Comparison of ENCODE assay signal across 8 cellular contexts in genomic region chr3:160801386-160802118, GRCh38. TPM values are rescaled to one million over a fixed set of nuclear protein-coding genes. Genes with fewer than 3 reads are reported as not detected.
DNase-seq lines count a peak whose midpoint lies in the region; ATAC-seq, FAIRE-seq and TF ChIP-seq lines count a peak whose summit lies in the region.

No MANE protein-coding gene starts in this region.

- no peak for DNase-seq in GM12891 (ENCODE audit: insufficient read length, low spot score)
- DNase-seq in MV-4-11 (lab: John Stamatoyannopoulos, UW) = peak; percentile 98
- DNase-seq in cardiac fibroblast (ENCODE audit: low read depth in 2 of 2) = peak; percentile 47 to 87
- peak; percentile 33 for DNase-seq in myocyte (ENCODE audit: low read depth)
- DNase-seq in NCI-H2029 treated with DMSO at 0.1 percent for 48 hours (lab: John Stamatoyannopoulos, UW) = no peak
- DNase-seq in HTR-8/SVneo (ENCODE audit: insufficient read length, low spot score) = no peak

- FAIRE-seq in GM12891 (lab: Jason Lieb, UNC) (no peak), HTR-8/SVneo (lab: Jason Lieb, UNC) (no peak)

- TF ChIP-seq CTCF in cardiac fibroblast (IDR thresholded peaks at IDR 0.05; ENCODE audit: low read depth, low read length) = no peak

- ATAC-seq in GM21825 (IDR thresholded peaks at IDR 0.05; ENCODE audit: unreplicated experiment) (peak; percentile 67), SK-N-SH treated with all-trans-retinoic acid at 6 μM for 48 hours (no peak)

- TF ChIP-seq POLR2A in GM12891 (IDR thresholded peaks at IDR 0.05; ENCODE audit: low read depth, low read length) = no peak

- H3K4me3 ChIP-seq in cardiac fibroblast (replicated peaks in 1 of 2; ENCODE audit: low read depth in 2 of 2, low read length in 2 of 2) = peak overlapping the region in 1 of 2 donors; percentile 3

TF ChIP-seq in GM12891, 5 proteins besides CTCF, POLR2A, EP300 and RAD21:
- TF ChIP-seq POU2F2 (IDR thresholded peaks at IDR 0.05; ENCODE audit: low read depth, low read length) (0 out of 2 replicates have a peak, but pooled peaks have one; percentile 30), PAX5 (IDR thresholded peaks at IDR 0.05; ENCODE audit: insufficient read depth, low read length, severe bottlenecking) (no peak), TAF1 (IDR thresholded peaks at IDR 0.05; ENCODE audit: low read depth, low read length) (no peak), POLR2AphosphoS5 (IDR thresholded peaks at IDR 0.05; ENCODE audit: low read depth, low read length) (no peak), SPI1 (IDR thresholded peaks at IDR 0.05; ENCODE audit: low read depth, low read length) (no peak)

TF ChIP-seq in SK-N-SH treated with all-trans-retinoic acid at 6 μM for 48 hours, 23 proteins besides CTCF, POLR2A, EP300 and RAD21:
- TF ChIP-seq ISL1 (CRISPR knock-in tag; IDR thresholded peaks at IDR 0.05) (no peak), ARNTL (CRISPR knock-in tag; IDR thresholded peaks at IDR 0.05; ENCODE audit: borderline replicate concordance, low read depth) (no peak), ESRRG (CRISPR knock-in tag; IDR thresholded peaks at IDR 0.05) (no peak), RARB (CRISPR knock-in tag; IDR thresholded peaks at IDR 0.05) (no peak), ZFP3 (CRISPR knock-in tag; IDR thresholded peaks at IDR 0.05) (no peak), ZNF70 (CRISPR knock-in tag; IDR thresholded peaks at IDR 0.05) (no peak), ZC3H10 (CRISPR knock-in tag; IDR thresholded peaks at IDR 0.05) (no peak), ZFP30 (CRISPR knock-in tag; IDR thresholded peaks at IDR 0.05) (no peak), GLIS3 (CRISPR knock-in tag; IDR thresholded peaks at IDR 0.05) (no peak)
- TF ChIP-seq, protein P1, sequence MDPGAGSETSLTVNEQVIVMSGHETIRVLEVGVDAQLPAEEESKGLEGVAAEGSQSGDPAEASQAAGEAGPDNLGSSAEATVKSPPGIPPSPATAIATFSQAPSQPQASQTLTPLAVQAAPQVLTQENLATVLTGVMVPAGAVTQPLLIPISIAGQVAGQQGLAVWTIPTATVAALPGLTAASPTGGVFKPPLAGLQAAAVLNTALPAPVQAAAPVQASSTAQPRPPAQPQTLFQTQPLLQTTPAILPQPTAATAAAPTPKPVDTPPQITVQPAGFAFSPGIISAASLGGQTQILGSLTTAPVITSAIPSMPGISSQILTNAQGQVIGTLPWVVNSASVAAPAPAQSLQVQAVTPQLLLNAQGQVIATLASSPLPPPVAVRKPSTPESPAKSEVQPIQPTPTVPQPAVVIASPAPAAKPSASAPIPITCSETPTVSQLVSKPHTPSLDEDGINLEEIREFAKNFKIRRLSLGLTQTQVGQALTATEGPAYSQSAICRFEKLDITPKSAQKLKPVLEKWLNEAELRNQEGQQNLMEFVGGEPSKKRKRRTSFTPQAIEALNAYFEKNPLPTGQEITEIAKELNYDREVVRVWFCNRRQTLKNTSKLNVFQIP (CRISPR knock-in tag; IDR thresholded peaks at IDR 0.05; ENCODE audit: borderline replicate concordance, low read depth) = no peak

RNA-seq across cellular contexts. Expression of gene PPM1L, which starts 45.5 kb away (rescaled TPM):
- 0.19 TPM for polyA plus RNA-seq in GM12891 (2012; ENCODE audit: low read depth, missing spikeins)
- total RNA-seq in myocyte = 4.0 and 5.1 TPM in 2 replicates
- 0.30 TPM for polyA plus RNA-seq in myocyte (2012)

Comparison
In these comparisons a context has a peak if more than half of its experiments do, and no peak if none do; other contexts are left out.
1. DNase-seq: peak in MV-4-11 (single experiment), cardiac fibroblast (2 of 2) and myocyte (single experiment); none in GM12891 (single experiment), NCI-H2029 treated with DMSO at 0.1 percent for 48 hours (single experiment) and HTR-8/SVneo (single experiment).